ENCODE assay signal across 8 cellular contexts in the genomic region with DNA sequence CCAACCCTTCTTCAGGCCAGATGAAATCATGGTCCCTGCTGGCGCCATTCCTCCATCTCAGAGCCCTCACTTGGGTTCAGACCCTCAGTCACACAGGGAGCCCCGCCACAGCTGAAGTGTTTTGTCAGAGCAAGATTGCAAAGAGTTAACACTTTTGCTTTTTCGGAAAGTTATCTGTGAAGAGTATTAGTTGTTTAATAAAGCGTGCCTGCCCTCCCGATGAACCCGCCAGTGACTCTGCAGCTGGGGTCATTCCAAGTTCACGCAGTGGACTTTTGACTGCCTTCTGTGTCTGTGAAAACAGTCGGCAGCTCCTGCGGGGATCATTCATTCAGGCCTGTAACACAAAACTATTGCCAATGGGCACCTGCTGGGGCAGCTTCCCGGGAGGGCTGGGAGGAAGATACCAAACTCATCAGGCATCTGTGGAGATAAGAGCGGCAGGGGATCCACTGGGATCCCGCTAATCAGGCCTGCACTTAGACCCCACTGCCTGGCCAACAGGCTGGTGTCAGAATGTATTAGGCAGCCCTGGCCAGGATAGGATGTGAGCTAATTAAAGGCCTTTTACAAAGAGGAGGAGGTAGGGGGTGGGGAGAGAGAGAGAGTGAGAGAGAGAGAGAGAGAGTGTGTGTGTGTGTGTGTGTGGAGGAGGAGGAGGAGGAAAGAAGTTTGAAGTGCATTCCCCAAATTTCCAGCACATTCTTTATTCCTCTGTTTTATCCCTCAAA.
DNase-seq lines count a peak whose midpoint lies in the region; ATAC-seq and TF ChIP-seq lines count a peak whose summit lies in the region.

No MANE protein-coding gene starts in this region.

- peak; percentile 49 for DNase-seq in KBM-7
- DNase-seq in immature natural killer cell: no peak
- DNase-seq in GM13977 (ENCODE audit: low spot score): no peak
- DNase-seq in trophoblast cell: no peak
- no peak for DNase-seq in GM19240 (ENCODE audit: insufficient read length, low spot score)
- DNase-seq in C1 segment of cervical spinal cord (lab: John Stamatoyannopoulos, UW): no peak

- no peak overlapping the region for H2BK120ac ChIP-seq in trophoblast cell (ENCODE audit: insufficient read depth, low read length, poor library complexity)

- peak; percentile 38 for ATAC-seq in stimulated activated memory B cell treated with anti-CD40 and anti-IgM and Interleukin-4, amounts not matched to agents 10 μg/mL and 1 μg/mL and 100 μg/mL, for 72 hours

- no peak overlapping the region for H2AFZ ChIP-seq in trophoblast cell (ENCODE audit: insufficient read depth, low read length, poor library complexity)

- H3K4me3 ChIP-seq in trophoblast cell (ENCODE audit: low read depth, low read length): no peak overlapping the region

- WGBS in trophoblast cell (ENCODE audit: extremely low coverage, insufficient coverage, insufficient read length): no CpG with 5 or more reads among the region's 12 CpGs

- peaks cover 4% of the 10 kb centered on the region for H3K36me3 Mint-ChIP-seq in activated naive CD8-positive, alpha-beta T cell
- peaks cover 2 to 8% (median 8%) of the 10 kb centered on the region in 3 donors for H3K36me3 Mint-ChIP-seq in immature natural killer cell
- peaks cover 41% of the 10 kb centered on the region for H3K36me3 Mint-ChIP-seq in stimulated activated memory B cell treated with anti-CD40 and anti-IgM and Interleukin-4, amounts not matched to agents 10 μg/mL and 1 μg/mL and 100 μg/mL, for 72 hours

- in situ Hi-C loops in KBM-7 (cut with MboI; ENCODE audit: low pct_unique_long_range_greater_than_20kb, low sequenced_read_pairs) (no loop called here), GM13977 (cut with MboI; ENCODE audit: low pct_unique_long_range_greater_than_20kb, low sequenced_read_pairs, unreplicated experiment) (no loop called here)

- H3K4ac ChIP-seq in trophoblast cell (ENCODE audit: low read depth, low read length): no peak overlapping the region

- H3K4me3 Mint-ChIP-seq in activated naive CD8-positive, alpha-beta T cell: peak overlapping the region; percentile 74
- peak overlapping the region; percentile 65 to 85 (median 81) for H3K4me3 Mint-ChIP-seq in immature natural killer cell
- peak overlapping the region; percentile 42 for H3K4me3 Mint-ChIP-seq in stimulated activated memory B cell treated with anti-CD40 and anti-IgM and Interleukin-4, amounts not matched to agents 10 μg/mL and 1 μg/mL and 100 μg/mL, for 72 hours

- H3K27ac ChIP-seq in trophoblast cell (ENCODE audit: low read depth, low read length): no peak overlapping the region

- H3K79me1 ChIP-seq in trophoblast cell (ENCODE audit: low read length): no peaks in the 10 kb centered on the region

- H3K4me1 Mint-ChIP-seq in activated naive CD8-positive, alpha-beta T cell (ENCODE audit: low read depth): peaks cover 79% of the 10 kb centered on the region
- H3K4me1 Mint-ChIP-seq in immature natural killer cell: peaks cover 60 to 62% of the 10 kb centered on the region in 2 donors
- H3K4me1 Mint-ChIP-seq in stimulated activated memory B cell treated with anti-CD40 and anti-IgM and Interleukin-4, amounts not matched to agents 10 μg/mL and 1 μg/mL and 100 μg/mL, for 72 hours: peaks cover 55% of the 10 kb centered on the region

- no peak overlapping the region for H4K91ac ChIP-seq in trophoblast cell (ENCODE audit: low read depth, low read length)

- H3K9me3 Mint-ChIP-seq in activated naive CD8-positive, alpha-beta T cell (ENCODE audit: low read depth): no peaks in the 10 kb centered on the region
- no peaks in the 10 kb centered on the region for H3K9me3 Mint-ChIP-seq in immature natural killer cell
- H3K9me3 Mint-ChIP-seq in stimulated activated memory B cell treated with anti-CD40 and anti-IgM and Interleukin-4, amounts not matched to agents 10 μg/mL and 1 μg/mL and 100 μg/mL, for 72 hours: no peaks in the 10 kb centered on the region

- H2BK12ac ChIP-seq in trophoblast cell (ENCODE audit: low read length): no peak overlapping the region

- H4K12ac ChIP-seq in trophoblast cell (ENCODE audit: low read depth, low read length): no peak overlapping the region

- no peak overlapping the region for H3K4me2 ChIP-seq in trophoblast cell (ENCODE audit: low read length)

- H3K14ac ChIP-seq in trophoblast cell (ENCODE audit: low read length): no peak overlapping the region

- H3K79me2 ChIP-seq in trophoblast cell (ENCODE audit: control insufficient read depth, insufficient read depth, low read length, poor library complexity): no peaks in the 10 kb centered on the region

- H3K9me3 ChIP-seq in trophoblast cell (ENCODE audit: insufficient read depth, low read depth, low read length): no peaks in the 10 kb centered on the region

- peak overlapping the region; percentile 98 for H3K27ac Mint-ChIP-seq in activated naive CD8-positive, alpha-beta T cell
- peak overlapping the region; percentile 84 to 98 (median 92) for H3K27ac Mint-ChIP-seq in immature natural killer cell
- H3K27ac Mint-ChIP-seq in stimulated activated memory B cell treated with anti-CD40 and anti-IgM and Interleukin-4, amounts not matched to agents 10 μg/mL and 1 μg/mL and 100 μg/mL, for 72 hours: peak overlapping the region; percentile 98

- H4K8ac ChIP-seq in trophoblast cell (ENCODE audit: low read depth, low read length): no peak overlapping the region

- no peaks in the 10 kb centered on the region for H3K27me3 ChIP-seq in trophoblast cell (ENCODE audit: insufficient read depth, low read length)

- no peak overlapping the region for H3K18ac ChIP-seq in trophoblast cell (ENCODE audit: low read length)

- H3K4me1 ChIP-seq in trophoblast cell (ENCODE audit: control insufficient read depth in 1 of 2, insufficient read depth in 2 of 2, low read length in 2 of 2): peaks cover under 1 to 2% of the 10 kb centered on the region in 2 experiments

- H2BK5ac ChIP-seq in trophoblast cell (ENCODE audit: low read depth, low read length, poor library complexity): no peak overlapping the region

- no peak for TF ChIP-seq CTCF in GM13977 (IDR thresholded peaks at IDR 0.05; ENCODE audit: extremely low read depth, insufficient read depth, missing control alignments)

- no peak overlapping the region for H3K23ac ChIP-seq in trophoblast cell (ENCODE audit: low read length)

- no peaks in the 10 kb centered on the region for H3K36me3 ChIP-seq in trophoblast cell (ENCODE audit: control insufficient read depth in 1 of 2, insufficient read depth in 2 of 2, low read length in 2 of 2)

- no peak overlapping the region for H3K9ac ChIP-seq in trophoblast cell (ENCODE audit: low read length)

- no peak overlapping the region for H2AK5ac ChIP-seq in trophoblast cell (ENCODE audit: low read length)

- no peaks in the 10 kb centered on the region for H3K27me3 Mint-ChIP-seq in activated naive CD8-positive, alpha-beta T cell
- H3K27me3 Mint-ChIP-seq in immature natural killer cell (ENCODE audit: low read depth in 3 of 3): peaks cover 3 to 10% (median 10%) of the 10 kb centered on the region in 3 donors
- H3K27me3 Mint-ChIP-seq in stimulated activated memory B cell treated with anti-CD40 and anti-IgM and Interleukin-4, amounts not matched to agents 10 μg/mL and 1 μg/mL and 100 μg/mL, for 72 hours: no peaks in the 10 kb centered on the region
